In genomic region chr5:172923539-172923938, GRCh38 we compare ENCODE assay signal across 20 cellular contexts. TPM values are rescaled to one million over a fixed set of nuclear protein-coding genes. Genes with fewer than 3 reads are reported as not detected.
DNase-seq lines count a peak whose midpoint lies in the region; ATAC-seq, FAIRE-seq and TF ChIP-seq lines count a peak whose summit lies in the region.
"Had no signal": no experiment of that assay in that cellular context is flagged by ENCODE, and none has a peak within 500 bp of the region (broad histone marks: within the 10 kb centered on the region; RNA-seq: fewer than 3 reads in every experiment).

No MANE protein-coding gene starts in this region.

- in situ Hi-C loops in HepG2 (cut with HindIII; ENCODE audit: extremely low pct_ligation_motif_present, low pct_unique_long_range_greater_than_20kb): loop anchor here (10.0 kb wide), 1 partner anchor 449 kb away; no protein-coding TSS in a partner anchor

- no peaks in the 10 kb centered on the region for H3K9me3 ChIP-seq in HepG2 (ENCODE audit: low read length)
- no peaks in the 10 kb centered on the region for H3K9me3 ChIP-seq in right lobe of liver
- H3K9me3 ChIP-seq in fibroblast of lung (ENCODE audit: control insufficient read depth, insufficient read depth, low read depth, low read length): no peaks in the 10 kb centered on the region
- no peaks in the 10 kb centered on the region for H3K9me3 ChIP-seq in body of pancreas
- H3K9me3 ChIP-seq: BE2C had no signal

- no peak overlapping the region for H3K9ac ChIP-seq in HepG2 (ENCODE audit: insufficient read depth, low read depth, low read length)
- no peak overlapping the region for H3K9ac ChIP-seq in fibroblast of lung (ENCODE audit: insufficient read depth, low read length)
- H3K9ac ChIP-seq: GM23248 had no signal

- TF ChIP-seq RAD21 in HepG2 (CRISPR knock-in tag; IDR thresholded peaks at IDR 0.05): no peak

- 93% methylated on average over 3 of the region's 5 CpGs for WGBS in HepG2 (ENCODE audit: low lambda C conversion rate)
- WGBS in right lobe of liver (ENCODE audit: insufficient coverage, low coverage, low lambda C conversion rate, missing lambda C conversion rate): no CpG with 5 or more reads among the region's 5 CpGs
- WGBS in body of pancreas, 2 donors: 75 to 80% methylated on average over 3 to 5 of the region's 5 CpGs

- H3K36me3 ChIP-seq in HepG2 (replicated peaks in 1 of 2; ENCODE audit: control insufficient read depth in 1 of 2, insufficient read depth in 2 of 2, low read length in 2 of 2) (peaks cover 28 to 78% of the 10 kb centered on the region in 2 experiments), right lobe of liver (peaks cover 0 to 8% (median 5%) of the 10 kb centered on the region in 4 donors), fibroblast of lung (ENCODE audit: control insufficient read depth, insufficient read depth, low read length) (peaks cover 26% of the 10 kb centered on the region), body of pancreas (replicated peaks in 1 of 2; ENCODE audit: insufficient read depth in 1 of 2, low read depth in 2 of 2) (peaks cover 0 to 10% of the 10 kb centered on the region in 2 donors)

- FAIRE-seq in HepG2 (lab: Jason Lieb, UNC): no peak
- FAIRE-seq in GM12892 (lab: Jason Lieb, UNC): no peak
- FAIRE-seq: GM12878, H54 had no signal

- TF ChIP-seq CTCF in HepG2 (CRISPR knock-in tag; IDR thresholded peaks at IDR 0.05) (no peak), right lobe of liver (IDR thresholded peaks at IDR 0.05) (no peak), fibroblast of lung (conservative IDR thresholded peaks at IDR 0.05 in 1 of 2, IDR thresholded peaks at IDR 0.05 in 1 of 2; ENCODE audit: low read depth in 1 of 2, low read length in 2 of 2) (no peak), body of pancreas (IDR thresholded peaks at IDR 0.05) (no peak)

- no peak for TF ChIP-seq EP300 in HepG2 (IDR thresholded peaks at IDR 0.05; ENCODE audit: low read depth in 2 of 2, low read length in 2 of 2)
- TF ChIP-seq EP300 in HepG2 (CRISPR knock-in tag; IDR thresholded peaks at IDR 0.05; ENCODE audit: borderline replicate concordance): no peak

- no peak overlapping the region for H2AFZ ChIP-seq in HepG2 (ENCODE audit: low read length)
- H2AFZ ChIP-seq in fibroblast of lung (ENCODE audit: low read length): no peak overlapping the region
- H2AFZ ChIP-seq: GM23248 had no signal

- DNase-seq in HepG2 (ENCODE audit: low spot score) (no peak), right lobe of liver (no peak), fibroblast of lung (ENCODE audit: low read depth in 2 of 2) (no peak), body of pancreas (no peak), GM12892 (ENCODE audit: insufficient read length) (no peak)
- no peak for DNase-seq in activated CD4-positive, alpha-beta T cell treated with anti-CD3 and anti-CD28 coated beads, Interleukin-2, amount 10 ng/mL, durations not matched to agents 24 days and 14 days
- DNase-seq: ACHN; BE2C; CD4-positive, alpha-beta T cell; DMS53; DND-41; EL; GM23248; HCEC 1CT; KG1 had no signal

- no peak for ATAC-seq in HepG2
- no peak for ATAC-seq in right lobe of liver
- no peak for ATAC-seq in body of pancreas
- ATAC-seq: GM12878 had no signal

- no peaks in the 10 kb centered on the region for H3K4me1 Mint-ChIP-seq in IgD-negative memory B cell
- no peaks in the 10 kb centered on the region for H3K4me1 Mint-ChIP-seq in activated CD4-positive, alpha-beta T cell treated with anti-CD3 and anti-CD28 coated beads, Interleukin-2, amount 10 ng/mL, durations not matched to agents 24 days and 14 days

- no peaks in the 10 kb centered on the region for H3K27me3 Mint-ChIP-seq in IgD-negative memory B cell
- H3K27me3 Mint-ChIP-seq in activated CD4-positive, alpha-beta T cell treated with anti-CD3 and anti-CD28 coated beads, Interleukin-2, amount 10 ng/mL, durations not matched to agents 24 days and 14 days: no peaks in the 10 kb centered on the region
- H3K27me3 Mint-ChIP-seq: CD4-positive, alpha-beta T cell had no signal

- H3K27me3 ChIP-seq in HepG2 (ENCODE audit: control insufficient read depth in 1 of 2, insufficient read depth in 2 of 2, low read length in 2 of 2) (no peaks in the 10 kb centered on the region), right lobe of liver (no peaks in the 10 kb centered on the region), fibroblast of lung (ENCODE audit: control insufficient read depth, insufficient read depth, low read length) (no peaks in the 10 kb centered on the region), body of pancreas (no peaks in the 10 kb centered on the region)
- H3K27me3 ChIP-seq: BE2C had no signal

- H3K4me1 ChIP-seq in HepG2 (ENCODE audit: insufficient read depth, low read length): peaks cover 5% of the 10 kb centered on the region; the same call in 1 of the 2 replicates
- H3K4me1 ChIP-seq in right lobe of liver: no peaks in the 10 kb centered on the region
- peaks cover 17% of the 10 kb centered on the region for H3K4me1 ChIP-seq in fibroblast of lung (ENCODE audit: control insufficient read depth, extremely low read depth, insufficient read depth, low read length)
- no peaks in the 10 kb centered on the region for H3K4me1 ChIP-seq in body of pancreas
- H3K4me1 ChIP-seq: BE2C had no signal

- H3K27ac ChIP-seq in HepG2 (ENCODE audit: extremely low read length, insufficient read depth, low read length) (no peak overlapping the region), right lobe of liver (no peak overlapping the region), fibroblast of lung (ENCODE audit: insufficient read depth, low read length) (peak overlapping the region; percentile 4), body of pancreas (no peak overlapping the region)
- H3K27ac ChIP-seq: C4-2B, GM23248, HL-60 had no signal

- intact Hi-C loops in HepG2 (cut with micrococcal nuclease; ENCODE audit: unreplicated experiment): no loop called here
- intact Hi-C loops in right lobe of liver (cut with DNase I): no loop called here
- intact Hi-C loops in activated CD4-positive, alpha-beta T cell treated with anti-CD3 and anti-CD28 coated beads, Interleukin-2, amount 10 ng/mL, durations not matched to agents 24 days and 14 days (cut with micrococcal nuclease): no loop called here
- intact Hi-C loops in body of pancreas (cut with DNase I): no loop called here

- POLR2A ChIA-PET in HepG2 (lab: Yijun Ruan, JAX): no interaction called here

- no peaks in the 10 kb centered on the region for H3K9me3 Mint-ChIP-seq in IgD-negative memory B cell
- H3K9me3 Mint-ChIP-seq in activated CD4-positive, alpha-beta T cell treated with anti-CD3 and anti-CD28 coated beads, Interleukin-2, amount 10 ng/mL, durations not matched to agents 24 days and 14 days: no peaks in the 10 kb centered on the region
- H3K9me3 Mint-ChIP-seq: CD4-positive, alpha-beta T cell had no signal

- no peak overlapping the region for H3K4me3 Mint-ChIP-seq in IgD-negative memory B cell
- H3K4me3 Mint-ChIP-seq in activated CD4-positive, alpha-beta T cell treated with anti-CD3 and anti-CD28 coated beads, Interleukin-2, amount 10 ng/mL, durations not matched to agents 24 days and 14 days: no peak overlapping the region
- H3K4me3 Mint-ChIP-seq: CD4-positive, alpha-beta T cell had no signal

- H3K36me3 Mint-ChIP-seq in IgD-negative memory B cell: peaks cover 10% of the 10 kb centered on the region
- H3K36me3 Mint-ChIP-seq in activated CD4-positive, alpha-beta T cell treated with anti-CD3 and anti-CD28 coated beads, Interleukin-2, amount 10 ng/mL, durations not matched to agents 24 days and 14 days (ENCODE audit: low read depth): peaks cover 5% of the 10 kb centered on the region

- H3K79me2 ChIP-seq in HepG2 (ENCODE audit: insufficient read depth, low read length) (no peaks in the 10 kb centered on the region), fibroblast of lung (ENCODE audit: control insufficient read depth, insufficient read depth, low read length) (no peaks in the 10 kb centered on the region)

- H3K4me2 ChIP-seq in HepG2 (ENCODE audit: low read depth, low read length) (no peak overlapping the region), fibroblast of lung (ENCODE audit: extremely low read depth, insufficient read depth, low read length) (no peak overlapping the region)

- CTCF ChIA-PET in HepG2 (lab: Yijun Ruan, JAX; ENCODE audit: low intra/inter-chr PET ratio, low total read pairs): no interaction called here

- H4K20me1 ChIP-seq in HepG2 (ENCODE audit: insufficient read depth, low read length) (no peaks in the 10 kb centered on the region), fibroblast of lung (ENCODE audit: control insufficient read depth, extremely low read depth, insufficient read depth, low read length) (no peaks in the 10 kb centered on the region)

- peak overlapping the region in 2 of 3 donors; percentile 39 to 68 for H3K27ac Mint-ChIP-seq in IgD-negative memory B cell
- H3K27ac Mint-ChIP-seq in activated CD4-positive, alpha-beta T cell treated with anti-CD3 and anti-CD28 coated beads, Interleukin-2, amount 10 ng/mL, durations not matched to agents 24 days and 14 days: no peak overlapping the region
- H3K27ac Mint-ChIP-seq: CD4-positive, alpha-beta T cell had no signal

- H3K4me3 ChIP-seq in HepG2 (replicated peaks in 1 of 3; ENCODE audit: insufficient read depth in 1 of 3, low read depth in 2 of 3, low read length in 3 of 3) (no peak overlapping the region), right lobe of liver (no peak overlapping the region), fibroblast of lung (replicated peaks in 1 of 4; ENCODE audit: control extremely low read depth in 1 of 4, insufficient read depth in 1 of 4, low read depth in 3 of 4, low read length in 4 of 4) (no peak overlapping the region), body of pancreas (no peak overlapping the region)
- H3K4me3 ChIP-seq: GM12878, GM23248 had no signal

- BruUV-seq in HepG2 (replicated peaks; lab: Mats Ljungman, UMichigan): no TSS peak

- TF ChIP-seq POLR2A in HepG2 (IDR thresholded peaks at IDR 0.05; ENCODE audit: insufficient read depth in 1 of 2, low read depth in 2 of 2, low read length in 2 of 2): no peak
- no peak for TF ChIP-seq POLR2A in right lobe of liver (IDR thresholded peaks at IDR 0.05)
- TF ChIP-seq POLR2A in body of pancreas (IDR thresholded peaks at IDR 0.05): no peak
- TF ChIP-seq POLR2A in GM12892 (IDR thresholded peaks at IDR 0.05; ENCODE audit: low read depth, low read length): no peak

RNA-seq across cellular contexts. Expression of gene RPL26L1, which starts 35.7 kb away (rescaled TPM):
- 83.6 and 107 TPM in 2 replicates for total RNA-seq in HepG2 (2016; rRNA removed; fragmentation: Illumina TruSeq; extraction: Trizol)
- 33.3 and 37.4 TPM in 2 replicates for total RNA-seq in HepG2 (2016; cell fraction: cytosol; rRNA removed; fragmentation: Illumina TruSeq; extraction: Trizol; ENCODE audit: low read depth)
- 76.9 and 117 TPM in 2 replicates for total RNA-seq in HepG2 (2016; cell fraction: insoluble cytoplasmic fraction; rRNA removed; fragmentation: Illumina TruSeq; extraction: Trizol)
- total RNA-seq in HepG2 (2016; cell fraction: membrane; rRNA removed; fragmentation: Illumina TruSeq; extraction: Trizol): 30.1 and 30.8 TPM in 2 replicates
- total RNA-seq in HepG2 (2016; cell fraction: nucleus; rRNA removed; fragmentation: Illumina TruSeq; extraction: Trizol): 29.9 and 31.6 TPM in 2 replicates
- 60.0 and 61.2 TPM in 2 replicates for polyA plus RNA-seq in HepG2 (2011; rRNA removed)
- polyA plus RNA-seq in HepG2 (2011; cell fraction: cytosol; rRNA removed): 63.1 and 67.2 TPM in 2 replicates
- 19.5 and 21.3 TPM in 2 replicates for polyA plus RNA-seq in HepG2 (2011; cell fraction: nucleus; rRNA removed)
- 45.5 and 54.3 TPM in 2 replicates for polyA plus RNA-seq in HepG2 (2012)
- polyA plus RNA-seq in HepG2 (2016; cell fraction: cytosol; fragmentation: Illumina TruSeq; extraction: Trizol; ENCODE audit: low read depth): 32.2 and 38.5 TPM in 2 replicates
- polyA plus RNA-seq in HepG2 (2016; cell fraction: insoluble cytoplasmic fraction; fragmentation: Illumina TruSeq; extraction: Trizol; ENCODE audit: low read depth): 125 and 151 TPM in 2 replicates
- polyA plus RNA-seq in HepG2 (2016; cell fraction: membrane; fragmentation: Illumina TruSeq; extraction: Trizol; ENCODE audit: low read depth): 30.7 and 36.9 TPM in 2 replicates
- polyA plus RNA-seq in HepG2 (2016; cell fraction: nucleus; fragmentation: Illumina TruSeq; extraction: Trizol; ENCODE audit: insufficient read depth, low read depth): 58.3 and 63.6 TPM in 2 replicates
- polyA minus RNA-seq in HepG2 (2011; rRNA and poly(A)+ RNA removed; ENCODE audit: low replicate concordance): 31.1 and 88.5 TPM in 2 replicates
- 12.4 and 13.4 TPM in 2 replicates for polyA minus RNA-seq in HepG2 (2011; cell fraction: cytosol; rRNA and poly(A)+ RNA removed)
- polyA minus RNA-seq in HepG2 (2011; cell fraction: nucleus; rRNA and poly(A)+ RNA removed): 6.7 and 7.5 TPM in 2 replicates
- 10 to 100 TPM; 14.2 to 33.4 (median 19.2) TPM for total RNA-seq in right lobe of liver
- 27.9 TPM for polyA plus RNA-seq in IgD-negative memory B cell
- 47.1 and 50.1 TPM in 2 replicates for total RNA-seq in fibroblast of lung
- 98.1 and 144 TPM in 2 replicates for polyA plus RNA-seq in fibroblast of lung
- 90.2 and 135 TPM in 2 replicates for polyA plus RNA-seq in fibroblast of lung (2012)
- 11.2 and 12.2 TPM in 2 replicates for polyA minus RNA-seq in fibroblast of lung (ENCODE audit: low replicate concordance)
- 76.7 and 77.8 TPM in 2 replicates for total RNA-seq in activated CD4-positive, alpha-beta T cell treated with anti-CD3 and anti-CD28 coated beads, Interleukin-2, amount 10 ng/mL, durations not matched to agents 24 days and 14 days
- total RNA-seq in body of pancreas: 10 to 100 TPM in 1 of 2 donors, 1 to 10 TPM in 1; 7.3 to 11.4 TPM
- polyA plus RNA-seq in GM12892 (2012; ENCODE audit: missing spikeins): 86.9 TPM
